Comparison of ENCODE assay signal across 9 cellular contexts in genomic region chr15:82749951-82750830, GRCh38. TPM values are rescaled to one million over a fixed set of nuclear protein-coding genes. Genes with fewer than 3 reads are reported as not detected.
DNase-seq lines count a peak whose midpoint lies in the region; ATAC-seq and TF ChIP-seq lines count a peak whose summit lies in the region.
"Had no signal": no experiment of that assay in that cellular context is flagged by ENCODE, and none has a peak within 500 bp of the region (broad histone marks: within the 10 kb centered on the region; RNA-seq: fewer than 3 reads in every experiment).

No MANE protein-coding gene starts in this region.

- peak overlapping the region; percentile 62 for H3K4me3 ChIP-seq in BJ (ENCODE audit: low read depth, low read length)
- peak overlapping the region; percentile 69 for H3K4me3 ChIP-seq in colonic mucosa

- no peaks in the 10 kb centered on the region for H3K9me3 ChIP-seq in colonic mucosa

- H3K27me3 ChIP-seq in BJ (ENCODE audit: control insufficient read depth, insufficient read depth, low read length) (no peaks in the 10 kb centered on the region), colonic mucosa (no peaks in the 10 kb centered on the region), layer of hippocampus (ENCODE audit: control insufficient read depth, insufficient read depth, low read length) (no peaks in the 10 kb centered on the region)

- CTCF ChIA-PET in BJ (lab: Yijun Ruan, JAX) = interaction anchor here (0.9 to 1.2 kb wide), 3 partner anchors 40 to 220 kb away, joined by 3 to 4 read pairs (median 3); partner anchors contain the start of gene AP3B2

- H3K9ac ChIP-seq in colonic mucosa (ENCODE audit: low read depth in 2 of 2, low read length in 2 of 2) = peak overlapping the region; percentile 74 to 91

- TF ChIP-seq CTCF in BJ (IDR thresholded peaks at IDR 0.05; ENCODE audit: insufficient read depth, low read depth, low read length) (no peak), colonic mucosa (IDR thresholded peaks at IDR 0.05) (no peak)

- DNase-seq in BJ (ENCODE audit: low read depth) (peak; percentile 84), GM19240 (ENCODE audit: insufficient read length, low spot score) (peak; percentile 75), NCI-H524 treated with DMSO at 0.1 percent for 48 hours (lab: John Stamatoyannopoulos, UW) (peak; percentile 89), colonic mucosa (peak; percentile 95)
- peak; percentile 91 for DNase-seq in activated CD4-positive, alpha-beta T cell treated with anti-CD3 and anti-CD28 coated beads for 48 hours
- peak; percentile 65 to 84 (median 80) for DNase-seq in stimulated activated CD4-positive, alpha-beta T cell treated with anti-CD3 and anti-CD28 coated beads, Interleukin-1b, Interleukin-23, amount 100 ng/mL, for 24 hours (ENCODE audit: low read depth in 4 of 4, low spot score in 1 of 4)

- H3K4me1 ChIP-seq in colonic mucosa = no peaks in the 10 kb centered on the region

- intact Hi-C loops in colonic mucosa (cut with DNase I) = loop anchor here (5.0 to 10.0 kb wide), 2 partner anchors 52 to 215 kb away; no protein-coding TSS in a partner anchor

- H3K36me3 ChIP-seq in BJ (ENCODE audit: control insufficient read depth, insufficient read depth, low read length) (peaks cover 6% of the 10 kb centered on the region), colonic mucosa (no peaks in the 10 kb centered on the region)

- POLR2A ChIA-PET in BJ (lab: Charles Lee) = interaction anchor here (0.5 to 1.7 kb wide), 4 partner anchors 10 to 320 kb away, joined by 3 to 9 read pairs (median 4); partner anchors contain the start of gene RPS17

- ATAC-seq in HG03457 (IDR thresholded peaks at IDR 0.05; ENCODE audit: unreplicated experiment) = peak; percentile 83

- H3K27ac ChIP-seq in colonic mucosa (peak overlapping the region; percentile 80), layer of hippocampus (ENCODE audit: low read depth, low read length) (peak overlapping the region; percentile 80)

RNA-seq across cellular contexts. Expression of gene AP3B2, which starts 40.5 kb away (rescaled TPM):
- 0.47 and 0.54 TPM in 2 replicates for polyA plus RNA-seq in BJ (2011; rRNA removed)
- polyA minus RNA-seq in BJ (2011; rRNA and poly(A)+ RNA removed) = 0.21 and 0.62 TPM in 2 replicates
- 1 to 10 TPM in 1 of 2 donors, under 1 TPM in 1; 0.82 to 1.2 TPM for total RNA-seq in colonic mucosa

RNA-seq across cellular contexts. Expression of gene FSD2, which starts 55.7 kb away (rescaled TPM):
- polyA plus RNA-seq in BJ (2011; rRNA removed) = not detected in 2 replicates
- not detected in 2 replicates for polyA minus RNA-seq in BJ (2011; rRNA and poly(A)+ RNA removed)
- not detected for total RNA-seq in colonic mucosa
- total RNA-seq: subcutaneous adipose tissue had no signal

RNA-seq across cellular contexts. Expression of gene WHAMM, which starts 59.2 kb away (rescaled TPM):
- polyA plus RNA-seq in BJ (2011; rRNA removed) = 2.8 and 3.2 TPM in 2 replicates
- polyA minus RNA-seq in BJ (2011; rRNA and poly(A)+ RNA removed) = 1.3 and 1.8 TPM in 2 replicates
- total RNA-seq in colonic mucosa = 10 to 100 TPM; 11.9 to 13.1 TPM

Comparison
In these comparisons a context has a peak if more than half of its experiments do, and no peak if none do; other contexts are left out.
1. Peak in every context shown above with its lines: DNase-seq, ATAC-seq, H3K4me3 ChIP-seq and H3K27ac ChIP-seq.